8 cellular contexts compared by ENCODE assay signal in genomic region chr18:56637897-56638231, GRCh38. TPM values are rescaled to one million over a fixed set of nuclear protein-coding genes. Genes with fewer than 3 reads are reported as not detected.
A peak's percentile ranks its signal among the peaks of the same experiment; 100 is the strongest.
DNase-seq lines count a peak whose midpoint lies in the region; ATAC-seq, FAIRE-seq and TF ChIP-seq lines count a peak whose summit lies in the region.

No MANE protein-coding gene starts in this region.

- H3K4me3 Mint-ChIP-seq in activated naive CD4-positive, alpha-beta T cell treated with anti-CD3 and anti-CD28 coated beads for 36 hours = peak overlapping the region; percentile 90

- no peaks in the 10 kb centered on the region for H3K27me3 ChIP-seq in neutrophil

- H3K36me3 Mint-ChIP-seq in activated naive CD4-positive, alpha-beta T cell treated with anti-CD3 and anti-CD28 coated beads for 36 hours (ENCODE audit: low read depth) = peaks cover 21% of the 10 kb centered on the region

- H3K27ac ChIP-seq in VCaP = peak overlapping the region; percentile 96
- H3K27ac ChIP-seq in neutrophil = peak overlapping the region; percentile 98

- TF ChIP-seq CTCF in VCaP (conservative IDR thresholded peaks at IDR 0.05) (no peak), fibroblast of mammary gland (conservative IDR thresholded peaks at IDR 0.05; ENCODE audit: control insufficient read depth, insufficient read depth, low read depth, low read length) (no peak), neutrophil (IDR thresholded peaks at IDR 0.05) (no peak), D721Med (IDR thresholded peaks at IDR 0.05; ENCODE audit: insufficient read depth, missing control alignments) (no peak)

- H3K27ac Mint-ChIP-seq in activated naive CD4-positive, alpha-beta T cell treated with anti-CD3 and anti-CD28 coated beads for 36 hours = peak overlapping the region; percentile 95

- FAIRE-seq in D721Med (lab: Jason Lieb, UNC) = no peak

- no peaks in the 10 kb centered on the region for H3K36me3 ChIP-seq in neutrophil

- intact Hi-C loops in activated naive CD4-positive, alpha-beta T cell treated with anti-CD3 and anti-CD28 coated beads for 36 hours (cut with micrococcal nuclease) = loop anchor here (1.0 to 5.0 kb wide), 5 partner anchors 13 to 949 kb away; partner anchors contain the start of genes FECH, ONECUT2 and WDR7

- CTCF ChIA-PET in activated naive CD4-positive, alpha-beta T cell treated with anti-CD3 and anti-CD28 coated beads for 36 hours (lab: Charles Lee) = interaction anchor here (0.9 kb wide), 1 partner anchor 65 kb away, joined by 3 read pairs; no protein-coding TSS in a partner anchor

- no peaks in the 10 kb centered on the region for H3K27me3 Mint-ChIP-seq in activated naive CD4-positive, alpha-beta T cell treated with anti-CD3 and anti-CD28 coated beads for 36 hours (ENCODE audit: low read depth)

- DNase-seq in activated naive CD4-positive, alpha-beta T cell treated with anti-CD3 and anti-CD28 coated beads for 36 hours = peak; percentile 18
- DNase-seq in activated naive CD4-positive, alpha-beta T cell treated with Interleukin-2 at 50 U/mL for 16 hours = no peak
- no peak for DNase-seq in fibroblast of mammary gland (ENCODE audit: low read depth)
- no peak for DNase-seq in kidney tubule cell (ENCODE audit: low spot score)
- DNase-seq in D721Med (ENCODE audit: insufficient read length, low spot score) = no peak

- peaks cover 39% of the 10 kb centered on the region for H3K4me1 Mint-ChIP-seq in activated naive CD4-positive, alpha-beta T cell treated with anti-CD3 and anti-CD28 coated beads for 36 hours (ENCODE audit: low read depth)

- peak; percentile 9 for ATAC-seq in HG03060 (IDR thresholded peaks at IDR 0.05; ENCODE audit: low read depth, unreplicated experiment)

- H3K4me3 ChIP-seq in fibroblast of mammary gland (ENCODE audit: control insufficient read depth, low read depth, low read length) (peak overlapping the region; percentile 98), neutrophil (ENCODE audit: low read depth in 1 of 2, low read length in 1 of 2) (peak overlapping the region; percentile 90 to 93)

- no peaks in the 10 kb centered on the region for H3K9me3 ChIP-seq in neutrophil

- no peaks in the 10 kb centered on the region for H3K9me3 Mint-ChIP-seq in activated naive CD4-positive, alpha-beta T cell treated with anti-CD3 and anti-CD28 coated beads for 36 hours

- peaks cover 24 to 28% of the 10 kb centered on the region in 2 experiments for H3K4me1 ChIP-seq in neutrophil (ENCODE audit: control insufficient read depth in 1 of 2, insufficient read depth in 1 of 2, low read depth in 1 of 2, low read length in 1 of 2)

RNA-seq across cellular contexts. Expression of gene TXNL1, which starts 0.5 kb away (rescaled TPM):
- total RNA-seq in activated naive CD4-positive, alpha-beta T cell treated with anti-CD3 and anti-CD28 coated beads for 36 hours = 10 to 100 TPM; 64.1 to 68.6 TPM

RNA-seq across cellular contexts. Expression of gene WDR7, which starts 13.3 kb away (rescaled TPM):
- 10 to 100 TPM; 17.3 to 19.5 TPM for total RNA-seq in activated naive CD4-positive, alpha-beta T cell treated with anti-CD3 and anti-CD28 coated beads for 36 hours
